In the genomic region with DNA sequence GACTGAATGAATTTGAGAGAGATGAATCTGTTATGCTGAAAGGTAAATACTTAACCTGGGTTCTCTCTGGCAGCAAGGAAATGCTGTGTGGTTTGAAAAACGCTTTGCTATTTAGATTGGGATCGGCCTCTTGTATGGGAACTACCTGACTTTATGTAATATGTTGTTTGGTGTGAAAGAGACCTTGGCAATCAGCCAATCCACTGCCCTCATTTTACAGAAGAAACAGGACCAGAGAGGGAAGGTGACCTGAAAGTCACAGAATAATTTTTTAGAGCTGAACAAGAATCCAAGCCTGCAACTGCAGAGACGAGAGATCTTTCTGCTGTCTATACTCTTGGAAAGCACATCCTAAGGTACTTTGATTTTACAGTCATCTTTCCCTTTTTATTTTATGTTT, we compare ENCODE assay signal across 10 cellular contexts. TPM values are rescaled to one million over a fixed set of nuclear protein-coding genes. Genes with fewer than 3 reads are reported as not detected.
DNase-seq lines count a peak whose midpoint lies in the region; ATAC-seq, FAIRE-seq and TF ChIP-seq lines count a peak whose summit lies in the region.
"Had no signal": no experiment of that assay in that cellular context is flagged by ENCODE, and none has a peak within 500 bp of the region (broad histone marks: within the 10 kb centered on the region; RNA-seq: fewer than 3 reads in every experiment).

No MANE protein-coding gene starts in this region.

- TF ChIP-seq CTCF in kidney (IDR thresholded peaks at IDR 0.05; ENCODE audit: borderline replicate concordance, extremely low read depth, insufficient read depth): no peak

- H3K36me3 ChIP-seq in kidney (ENCODE audit: control insufficient read depth in 1 of 2, insufficient read depth in 2 of 2, low read length in 2 of 2) (peaks cover 19 to 28% of the 10 kb centered on the region in 2 donors), thymus (ENCODE audit: control insufficient read depth, insufficient read depth) (peaks cover 25% of the 10 kb centered on the region)

- no peak for ATAC-seq in activated T-cell treated with anti-CD3 and anti-CD28 coated beads, Interleukin-2, amount 50 U/mL, for 4 hours
- ATAC-seq in activated naive CD4-positive, alpha-beta T cell treated with anti-CD3 and anti-CD28 coated beads, Interleukin-2, amount 50 U/mL, for 72 hours: no peak
- ATAC-seq in GM18861 (IDR thresholded peaks at IDR 0.05; ENCODE audit: unreplicated experiment): no peak
- ATAC-seq in GM19324 (IDR thresholded peaks at IDR 0.05; ENCODE audit: low FRiP score, unreplicated experiment): no peak
- no peak for ATAC-seq in GM21619 (IDR thresholded peaks at IDR 0.05; ENCODE audit: unreplicated experiment)

- no peaks in the 10 kb centered on the region for H3K27me3 Mint-ChIP-seq in activated T-cell treated with anti-CD3 and anti-CD28 coated beads, Interleukin-2, amount 50 U/mL, for 4 hours (ENCODE audit: low read depth)

- no peaks in the 10 kb centered on the region for H3K27me3 ChIP-seq in thymus (ENCODE audit: control insufficient read depth, insufficient read depth)

- peak overlapping the region in 1 of 2 donors; percentile 98 for H3K9ac ChIP-seq in kidney (ENCODE audit: low read length in 2 of 2)

- H3K9me3 ChIP-seq in kidney (ENCODE audit: control insufficient read depth in 1 of 2, low read length in 2 of 2) (no peaks in the 10 kb centered on the region), thymus (ENCODE audit: control insufficient read depth) (no peaks in the 10 kb centered on the region)

- H3K27ac Mint-ChIP-seq in activated naive CD4-positive, alpha-beta T cell treated with anti-CD3 and anti-CD28 coated beads, Interleukin-2, amount 50 U/mL, for 72 hours: peak overlapping the region; percentile 67 to 94

- H3K4me1 Mint-ChIP-seq in activated T-cell treated with anti-CD3 and anti-CD28 coated beads, Interleukin-2, amount 50 U/mL, for 4 hours (ENCODE audit: low read depth): peaks cover 36% of the 10 kb centered on the region

- peak overlapping the region; percentile 89 to 99 for H3K4me3 ChIP-seq in kidney (ENCODE audit: low read length in 2 of 2)
- H3K4me3 ChIP-seq in thymus (ENCODE audit: low read length): peak overlapping the region; percentile 66

- no peak for FAIRE-seq in kidney (lab: Jason Lieb, UNC)
- FAIRE-seq: G401.6 had no signal

- peaks cover 27% of the 10 kb centered on the region for H3K36me3 Mint-ChIP-seq in activated T-cell treated with anti-CD3 and anti-CD28 coated beads, Interleukin-2, amount 50 U/mL, for 4 hours (ENCODE audit: insufficient read depth)
- peaks cover 39 to 46% of the 10 kb centered on the region in 2 donors for H3K36me3 Mint-ChIP-seq in activated naive CD4-positive, alpha-beta T cell treated with anti-CD3 and anti-CD28 coated beads, Interleukin-2, amount 50 U/mL, for 72 hours

- no peak for DNase-seq in activated T-cell treated with anti-CD3 and anti-CD28 coated beads, Interleukin-2, amount 50 U/mL, for 4 hours
- no peak for DNase-seq in activated T-cell treated with anti-CD3 and anti-CD28 coated beads, Interleukin-2, amount 50 U/mL, for 48 hours
- DNase-seq in activated naive CD4-positive, alpha-beta T cell treated with anti-CD3 and anti-CD28 coated beads, Interleukin-2, amount 50 U/mL, for 72 hours (ENCODE audit: low spot score in 2 of 2): no peak
- DNase-seq in kidney: no peak
- DNase-seq: NCI-H1092 treated with DMSO at 0.1 percent for 48 hours had no signal

- peak overlapping the region; percentile 100 for H3K4me3 Mint-ChIP-seq in activated T-cell treated with anti-CD3 and anti-CD28 coated beads, Interleukin-2, amount 50 U/mL, for 4 hours

- H3K9me3 Mint-ChIP-seq in activated T-cell treated with anti-CD3 and anti-CD28 coated beads, Interleukin-2, amount 50 U/mL, for 4 hours: no peaks in the 10 kb centered on the region
- no peaks in the 10 kb centered on the region for H3K9me3 Mint-ChIP-seq in activated naive CD4-positive, alpha-beta T cell treated with anti-CD3 and anti-CD28 coated beads, Interleukin-2, amount 50 U/mL, for 72 hours

- H3K4me1 ChIP-seq in kidney (ENCODE audit: control insufficient read depth in 1 of 2, insufficient read depth in 1 of 2, low read depth in 1 of 2, low read length in 2 of 2) (peaks cover 8 to 23% of the 10 kb centered on the region in 2 donors), thymus (ENCODE audit: control insufficient read depth, insufficient read depth, low read length) (peaks cover 20% of the 10 kb centered on the region)

- no peak overlapping the region for H3K27ac ChIP-seq in kidney (ENCODE audit: low read depth in 2 of 2, low read length in 2 of 2)
- H3K27ac ChIP-seq in thymus (ENCODE audit: low read depth): peak overlapping the region; percentile 84

- WGBS in thymus: 47% methylated on average over 3 of the region's 3 CpGs

- intact Hi-C loops in kidney (cut with DNase I): no loop called here

RNA-seq across cellular contexts. Expression of a gene that starts 1.0 kb away (rescaled TPM):
- 100 to 1,000 TPM; 174 to 231 (median 178) TPM for total RNA-seq in activated T-cell treated with anti-CD3 and anti-CD28 coated beads, Interleukin-2, amount 50 U/mL, for 4 hours
- 100 to 1,000 TPM; 131 to 135 TPM for total RNA-seq in activated naive CD4-positive, alpha-beta T cell treated with anti-CD3 and anti-CD28 coated beads, Interleukin-2, amount 50 U/mL, for 72 hours
- 79.0 TPM for total RNA-seq in kidney
- polyA plus RNA-seq in kidney (ENCODE audit: insufficient read depth, low read depth, low replicate concordance): 141 TPM
- polyA plus RNA-seq in thymus: 123 TPM

RNA-seq across cellular contexts. Expression of a gene that starts 1.4 kb away (rescaled TPM):
- total RNA-seq in activated T-cell treated with anti-CD3 and anti-CD28 coated beads, Interleukin-2, amount 50 U/mL, for 4 hours: 100 to 1,000 TPM; 231 to 255 (median 235) TPM
- 100 to 1,000 TPM; 101 to 148 TPM for total RNA-seq in activated naive CD4-positive, alpha-beta T cell treated with anti-CD3 and anti-CD28 coated beads, Interleukin-2, amount 50 U/mL, for 72 hours
- total RNA-seq in kidney: 84.7 TPM
- polyA plus RNA-seq in kidney (ENCODE audit: insufficient read depth, low read depth, low replicate concordance): 119 TPM
- polyA plus RNA-seq in thymus: 120 TPM

RNA-seq across cellular contexts. Expression of a gene that starts 28.8 kb away (rescaled TPM):
- 10 to 100 TPM; 11.9 to 15.1 (median 13.9) TPM for total RNA-seq in activated T-cell treated with anti-CD3 and anti-CD28 coated beads, Interleukin-2, amount 50 U/mL, for 4 hours
- total RNA-seq in activated naive CD4-positive, alpha-beta T cell treated with anti-CD3 and anti-CD28 coated beads, Interleukin-2, amount 50 U/mL, for 72 hours: 1 to 10 TPM; 4.4 to 4.5 TPM
- total RNA-seq in kidney: 5.4 TPM
- polyA plus RNA-seq in kidney (ENCODE audit: insufficient read depth, low read depth, low replicate concordance) (2.9 TPM), thymus (2.8 TPM)

RNA-seq across cellular contexts. Expression of a gene that starts 28.9 kb away (rescaled TPM):
- 10 to 100 TPM; 85.8 to 99.9 (median 86.9) TPM for total RNA-seq in activated T-cell treated with anti-CD3 and anti-CD28 coated beads, Interleukin-2, amount 50 U/mL, for 4 hours
- 10 to 100 TPM; 47.5 to 62.1 TPM for total RNA-seq in activated naive CD4-positive, alpha-beta T cell treated with anti-CD3 and anti-CD28 coated beads, Interleukin-2, amount 50 U/mL, for 72 hours
- 28.9 TPM for total RNA-seq in kidney
- 24.2 TPM for polyA plus RNA-seq in kidney (ENCODE audit: insufficient read depth, low read depth, low replicate concordance)
- 51.1 TPM for polyA plus RNA-seq in thymus

RNA-seq across cellular contexts. Expression of a gene that starts 35.3 kb away (rescaled TPM):
- 100 to 1,000 TPM; 240 to 282 (median 274) TPM for total RNA-seq in activated T-cell treated with anti-CD3 and anti-CD28 coated beads, Interleukin-2, amount 50 U/mL, for 4 hours
- total RNA-seq in activated naive CD4-positive, alpha-beta T cell treated with anti-CD3 and anti-CD28 coated beads, Interleukin-2, amount 50 U/mL, for 72 hours: 100 to 1,000 TPM; 254 to 333 TPM
- 216 TPM for total RNA-seq in kidney
- polyA plus RNA-seq in kidney (ENCODE audit: insufficient read depth, low read depth, low replicate concordance) (74.1 TPM), thymus (204 TPM)
